19 cellular contexts compared by ENCODE assay signal in the genomic region with DNA sequence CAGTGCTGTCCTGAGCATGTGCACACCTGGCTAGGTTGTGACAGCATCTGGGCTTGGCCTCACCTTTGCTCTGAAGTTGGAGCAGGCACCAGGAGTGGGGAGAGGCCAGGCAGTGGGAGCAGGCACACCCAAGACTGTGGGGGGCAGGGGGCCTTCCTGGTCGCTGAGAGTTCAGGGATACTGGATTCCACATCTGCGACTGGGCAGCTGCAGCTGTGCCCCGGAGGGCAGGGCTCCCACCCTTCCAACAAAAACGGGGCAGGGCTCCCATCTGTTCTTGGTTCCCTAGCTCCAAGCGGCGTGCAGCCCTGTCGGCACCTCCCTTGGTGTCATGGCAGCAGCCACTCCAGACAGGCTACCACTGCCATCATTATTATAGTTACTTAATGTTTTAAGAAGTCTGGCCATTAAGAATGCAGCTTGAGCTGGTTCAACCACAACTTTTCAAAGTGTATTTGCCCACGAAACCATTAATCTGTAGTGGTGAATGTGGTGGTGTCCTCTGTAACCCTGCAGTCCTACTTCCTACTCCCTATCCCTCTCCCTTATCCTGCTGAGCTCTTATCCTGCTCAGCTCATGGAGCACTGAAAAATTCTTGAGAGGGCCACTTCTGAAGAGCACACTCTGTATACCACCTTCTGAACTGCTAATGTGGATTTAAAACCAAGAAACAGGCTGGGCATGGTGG. TPM values are rescaled to one million over a fixed set of nuclear protein-coding genes. Genes with fewer than 3 reads are reported as not detected.
DNase-seq lines count a peak whose midpoint lies in the region; ATAC-seq and TF ChIP-seq lines count a peak whose summit lies in the region.
"Had no signal": no experiment of that assay in that cellular context is flagged by ENCODE, and none has a peak within 500 bp of the region (broad histone marks: within the 10 kb centered on the region; RNA-seq: fewer than 3 reads in every experiment).

No MANE protein-coding gene starts in this region.

- no peaks in the 10 kb centered on the region for H3K79me2 ChIP-seq in hepatocyte

- no peaks in the 10 kb centered on the region for H3K9me3 ChIP-seq in SJCRH30 (replicated peaks)
- no peaks in the 10 kb centered on the region for H3K9me3 ChIP-seq in hepatocyte (ENCODE audit: low read depth)
- H3K9me3 ChIP-seq: SK-N-SH had no signal

- H3K4me3 ChIP-seq in SJCRH30 = no peak overlapping the region
- no peak overlapping the region for H3K4me3 ChIP-seq in hepatocyte

- H3K4me2 ChIP-seq in hepatocyte = no peak overlapping the region
- H3K4me2 ChIP-seq: SK-N-SH had no signal

- no peaks in the 10 kb centered on the region for H3K36me3 ChIP-seq in SJCRH30
- H3K36me3 ChIP-seq in hepatocyte (replicated peaks; ENCODE audit: insufficient read depth, low read depth) = no peaks in the 10 kb centered on the region

- DNase-seq in H4 (ENCODE audit: low spot score) (peak; percentile 16), SJCRH30 (peak; percentile 36 to 51), hepatocyte (ENCODE audit: low spot score) (peak; percentile 25), renal cortical epithelial cell (ENCODE audit: low read depth) (peak; percentile 82), OCI-M1 (lab: John Stamatoyannopoulos, UW) (no peak), pons (ENCODE audit: low spot score) (no peak)
- no peak for DNase-seq in activated T-cell treated with anti-CD3 and anti-CD28 coated beads, Interleukin-2, amount 50 U/mL, for 48 hours
- DNase-seq: activated CD8-positive, alpha-beta memory T cell treated with anti-CD3 and anti-CD28 coated beads, Interleukin-2, amount 50 U/mL, for 4 hours; activated naive CD8-positive, alpha-beta T cell treated with anti-CD3 and anti-CD28 coated beads for 36 hours; CD4-positive, CD25-positive, alpha-beta regulatory T cell; DMS153; HFFc6; NCI-H1417; NCI-H510A treated with DMSO at 0.1 percent for 48 hours; nephron progenitor cell; SK-N-SH had no signal

- no peaks in the 10 kb centered on the region for H3K4me1 ChIP-seq in SJCRH30
- H3K4me1 ChIP-seq in hepatocyte (ENCODE audit: insufficient read depth) = no peaks in the 10 kb centered on the region

- WGBS in hepatocyte (ENCODE audit: low lambda C conversion rate, missing lambda C conversion rate) = 78% methylated on average over 8 of the region's 8 CpGs

- TF ChIP-seq CTCF in hepatocyte (IDR thresholded peaks at IDR 0.05; ENCODE audit: poor library complexity) = no peak

- no peak overlapping the region for H2AFZ ChIP-seq in hepatocyte

- H3K27ac ChIP-seq in SJCRH30 = no peak overlapping the region
- no peak overlapping the region for H3K27ac ChIP-seq in hepatocyte
- H3K27ac ChIP-seq: RWPE1 had no signal

- ATAC-seq in GM19452 (IDR thresholded peaks at IDR 0.05; ENCODE audit: unreplicated experiment) = no peak
- ATAC-seq: WTC11 had no signal

- no peaks in the 10 kb centered on the region for H3K9me2 ChIP-seq in hepatocyte (replicated peaks; ENCODE audit: insufficient read depth)
- H3K9me2 ChIP-seq: SK-N-SH had no signal

- no peaks in the 10 kb centered on the region for H4K20me1 ChIP-seq in hepatocyte (ENCODE audit: insufficient read depth, poor library complexity, severe bottlenecking)

- H3K27me3 ChIP-seq in SJCRH30 (peaks cover 6% of the 10 kb centered on the region; the same call in 1 of the 2 replicates), hepatocyte (no peaks in the 10 kb centered on the region)

RNA-seq across cellular contexts. Expression of a gene that starts 48.0 kb away (rescaled TPM):
- total RNA-seq in H4 (2014; rRNA removed; shearing (Covaris generic)) = 122 and 143 TPM in 2 replicates
- total RNA-seq in SJCRH30 (2014; rRNA removed; shearing (Covaris generic)) = 118 and 127 TPM in 2 replicates
- total RNA-seq in hepatocyte (178 and 200 TPM in 2 replicates), renal cortical epithelial cell (97.2 and 218 TPM in 2 replicates)
- polyA plus RNA-seq in hepatocyte = 335 and 347 TPM in 2 replicates

RNA-seq across cellular contexts. Expression of a gene that starts 49.7 kb away (rescaled TPM):
- total RNA-seq in H4 (2014; rRNA removed; shearing (Covaris generic)) = 28.0 and 45.3 TPM in 2 replicates
- 109 and 122 TPM in 2 replicates for total RNA-seq in SJCRH30 (2014; rRNA removed; shearing (Covaris generic))
- total RNA-seq in hepatocyte (89.4 and 97.7 TPM in 2 replicates), renal cortical epithelial cell (147 and 222 TPM in 2 replicates)
- 60.9 and 75.6 TPM in 2 replicates for polyA plus RNA-seq in hepatocyte

Comparison
In these comparisons a context has a peak if more than half of its experiments do, and no peak if none do; other contexts are left out.
1. DNase-seq: peak in H4 (single experiment), SJCRH30 (2 of 2), hepatocyte (single experiment) and renal cortical epithelial cell (single experiment); none in activated T-cell treated with anti-CD3 and anti-CD28 coated beads, Interleukin-2, amount 50 U/mL, for 48 hours (0 of 2), OCI-M1 (single experiment) and pons (single experiment).